24 cellular contexts compared by ENCODE assay signal in genomic region chr11:93571612-93572011, GRCh38.
"Had no signal": no experiment of that assay in that cellular context is flagged by ENCODE, and none has a peak within 500 bp of the region (broad histone marks: within the 10 kb centered on the region; RNA-seq: fewer than 3 reads in every experiment).

No MANE protein-coding gene starts in this region.

- ATAC-seq: natural killer cell; stimulated activated effector memory CD8-positive, alpha-beta T cell treated with anti-CD3 and anti-CD28 coated beads, Interleukin-12 subunit alpha, Interleukin-12 subunit beta, amount 100 ng/mL, for 72 hours had no signal

- H3K27me3 ChIP-seq: neural progenitor cell, neutrophil, tibial nerve, uterus had no signal

- H3K9ac ChIP-seq: neural progenitor cell, parathyroid adenoma had no signal

- H3K36me3 ChIP-seq: lower lobe of right lung, neural progenitor cell, neutrophil, spleen, tibial nerve, uterus had no signal

- H3K4me3 ChIP-seq: lower lobe of right lung, neural progenitor cell, psoas muscle, skin epidermis, spleen, tibial nerve, uterus had no signal

- H3K79me2 ChIP-seq: parathyroid adenoma had no signal

- H3K27ac ChIP-seq: lower lobe of right lung, neural progenitor cell, neutrophil, parathyroid adenoma, skin epidermis, spleen, tibial nerve, uterus had no signal

- H3K36me3 Mint-ChIP-seq: mesothelial cell of epicardium; naive B cell; natural killer cell; neural progenitor cell; stimulated activated effector memory CD8-positive, alpha-beta T cell treated with anti-CD3 and anti-CD28 coated beads, Interleukin-12 subunit alpha, Interleukin-12 subunit beta, amount 100 ng/mL, for 72 hours; type B pancreatic cell had no signal

- FAIRE-seq: keratinocyte had no signal

- DNase-seq: hippocampal formation; kidney glomerular epithelial cell; left cardiac atrium; lower lobe of right lung; naive B cell; natural killer cell; nephron progenitor cell; occipital lobe; psoas muscle; spleen; stimulated activated CD4-positive, alpha-beta T cell treated with anti-CD3 and anti-CD28 coated beads, Interleukin-4, amount 100 ng/mL, for 24 hours; stimulated activated naive CD4-positive, alpha-beta T cell; substantia nigra; uterus had no signal

- H3K4me1 Mint-ChIP-seq: naive B cell; natural killer cell; stimulated activated effector memory CD8-positive, alpha-beta T cell treated with anti-CD3 and anti-CD28 coated beads, Interleukin-12 subunit alpha, Interleukin-12 subunit beta, amount 100 ng/mL, for 72 hours had no signal

- H3K27ac Mint-ChIP-seq: mesothelial cell of epicardium; naive B cell; natural killer cell; nephron progenitor cell; neural progenitor cell; stimulated activated effector memory CD8-positive, alpha-beta T cell treated with anti-CD3 and anti-CD28 coated beads, Interleukin-12 subunit alpha, Interleukin-12 subunit beta, amount 100 ng/mL, for 72 hours; stimulated activated naive CD8-positive, alpha-beta T cell treated with anti-CD3 and anti-CD28 coated beads, Interleukin-15, Interleukin-2, amounts not matched to agents 100 ng/mL and 50 ng/mL, for 24 hours; type B pancreatic cell had no signal

- H3K4me1 ChIP-seq: neural progenitor cell, parathyroid adenoma, spleen, uterus had no signal

- H3K4me2 ChIP-seq: neural progenitor cell had no signal

- H3K9me3 Mint-ChIP-seq: natural killer cell; nephron progenitor cell; neural progenitor cell; stimulated activated effector memory CD8-positive, alpha-beta T cell treated with anti-CD3 and anti-CD28 coated beads, Interleukin-12 subunit alpha, Interleukin-12 subunit beta, amount 100 ng/mL, for 72 hours; stimulated activated naive CD8-positive, alpha-beta T cell treated with anti-CD3 and anti-CD28 coated beads, Interleukin-15, Interleukin-2, amounts not matched to agents 100 ng/mL and 50 ng/mL, for 24 hours; type B pancreatic cell had no signal

- H3K9me3 ChIP-seq: lower lobe of right lung, neutrophil, psoas muscle, spleen, tibial nerve, uterus had no signal

- H2AFZ ChIP-seq: neural progenitor cell, parathyroid adenoma had no signal

- H3K4me3 Mint-ChIP-seq: mesothelial cell of epicardium; naive B cell; natural killer cell; nephron progenitor cell; neural progenitor cell; stimulated activated effector memory CD8-positive, alpha-beta T cell treated with anti-CD3 and anti-CD28 coated beads, Interleukin-12 subunit alpha, Interleukin-12 subunit beta, amount 100 ng/mL, for 72 hours; stimulated activated naive CD8-positive, alpha-beta T cell treated with anti-CD3 and anti-CD28 coated beads, Interleukin-15, Interleukin-2, amounts not matched to agents 100 ng/mL and 50 ng/mL, for 24 hours; type B pancreatic cell had no signal
